ENCODE assay signal across 25 cellular contexts in genomic region chr11:131917634-131918384, GRCh38.
"Had no signal": no experiment of that assay in that cellular context is flagged by ENCODE, and none has a peak within 500 bp of the region (broad histone marks: within the 10 kb centered on the region; RNA-seq: fewer than 3 reads in every experiment).

No MANE protein-coding gene starts in this region.

- H3K36me3 Mint-ChIP-seq: naive B cell; stimulated activated naive B cell treated with anti-CD40 and anti-IgM and Interleukin-4, amounts not matched to agents 10 μg/mL and 1 μg/mL and 100 μg/mL, for 72 hours had no signal

- H3K79me2 ChIP-seq: hepatocyte had no signal

- H3K4me2 ChIP-seq: hepatocyte had no signal

- FAIRE-seq: kidney had no signal

- H3K4me1 ChIP-seq: left ventricle myocardium inferior, psoas muscle, spleen, testis had no signal

- H3K27ac Mint-ChIP-seq: naive B cell; nephron progenitor cell; stimulated activated naive B cell treated with anti-CD40 and anti-IgM and Interleukin-4, amounts not matched to agents 10 μg/mL and 1 μg/mL and 100 μg/mL, for 72 hours; stimulated activated naive CD8-positive, alpha-beta T cell treated with anti-CD3 and anti-CD28 coated beads, Interleukin-15, amount 100 ng/mL, for 72 hours had no signal

- H3K4me3 ChIP-seq: dorsolateral prefrontal cortex, hepatocyte, left ventricle myocardium inferior, lung, psoas muscle, spleen, testis, tibial nerve had no signal

- H3K9me3 Mint-ChIP-seq: nephron progenitor cell had no signal

- H3K9me3 ChIP-seq: left ventricle myocardium inferior, psoas muscle, spleen, testis, tibial nerve had no signal

- ATAC-seq: esophagus mucosa; psoas muscle; sciatic nerve; stimulated activated naive B cell treated with anti-CD40 and anti-IgM and Interleukin-4, amounts not matched to agents 10 μg/mL and 1 μg/mL and 100 μg/mL, for 72 hours; stimulated activated naive CD8-positive, alpha-beta T cell treated with anti-CD3 and anti-CD28 coated beads, Interleukin-15, amount 100 ng/mL, for 72 hours had no signal

- H2AFZ ChIP-seq: hepatocyte had no signal

- H3K4me1 Mint-ChIP-seq: naive B cell; stimulated activated naive B cell treated with anti-CD40 and anti-IgM and Interleukin-4, amounts not matched to agents 10 μg/mL and 1 μg/mL and 100 μg/mL, for 72 hours; stimulated activated naive CD8-positive, alpha-beta T cell treated with anti-CD3 and anti-CD28 coated beads, Interleukin-15, amount 100 ng/mL, for 72 hours had no signal

- H3K27ac ChIP-seq: hepatocyte, left ventricle myocardium inferior, psoas muscle, spleen, testis, tibial nerve had no signal

- H3K36me3 ChIP-seq: left ventricle myocardium inferior, spleen had no signal

- H3K4me3 Mint-ChIP-seq: nephron progenitor cell; stimulated activated naive B cell treated with anti-CD40 and anti-IgM and Interleukin-4, amounts not matched to agents 10 μg/mL and 1 μg/mL and 100 μg/mL, for 72 hours; stimulated activated naive CD8-positive, alpha-beta T cell treated with anti-CD3 and anti-CD28 coated beads, Interleukin-15, amount 100 ng/mL, for 72 hours had no signal

- H3K27me3 ChIP-seq: dorsolateral prefrontal cortex, testis, tibial nerve had no signal

- DNase-seq: cortex of kidney; effector CD8-positive, alpha-beta T cell; foreskin fibroblast; kidney; left cardiac atrium; left ventricle myocardium inferior; mesenchymal stem cell; midbrain; naive B cell; nephron progenitor cell; psoas muscle; retina; spleen; stimulated activated CD4-positive, alpha-beta T cell treated with anti-CD3 and anti-CD28 coated beads, Interleukin-15, amount 100 ng/mL, for 24 hours; stimulated activated CD4-positive, alpha-beta T cell treated with anti-CD3 and anti-CD28 coated beads, Interleukin-1b, Interleukin-23, amount 100 ng/mL, for 48 hours; stimulated activated CD4-positive, alpha-beta T cell treated with anti-CD3 and anti-CD28 coated beads, Interleukin-4, amount 100 ng/mL, for 24 hours; stimulated activated naive B cell treated with anti-CD40 and anti-IgM and Interleukin-4, amounts not matched to agents 10 μg/mL and 1 μg/mL and 100 μg/mL, for 72 hours; stimulated activated naive CD8-positive, alpha-beta T cell treated with anti-CD3 and anti-CD28 coated beads, Interleukin-15, amount 100 ng/mL, for 72 hours; testis had no signal
